In genomic region chr20:17498181-17498580, GRCh38 we compare ENCODE assay signal across 17 cellular contexts. TPM values are rescaled to one million over a fixed set of nuclear protein-coding genes. Genes with fewer than 3 reads are reported as not detected.
DNase-seq lines count a peak whose midpoint lies in the region; ATAC-seq and TF ChIP-seq lines count a peak whose summit lies in the region.
"Had no signal": no experiment of that assay in that cellular context is flagged by ENCODE, and none has a peak within 500 bp of the region (broad histone marks: within the 10 kb centered on the region; RNA-seq: fewer than 3 reads in every experiment).

No MANE protein-coding gene starts in this region.

- TF ChIP-seq CTCF in Panc1 (IDR thresholded peaks at IDR 0.05): no peak
- no peak for TF ChIP-seq CTCF in type B pancreatic cell (conservative IDR thresholded peaks at IDR 0.05)
- no peak for TF ChIP-seq CTCF in activated CD8-positive, alpha-beta T cell treated with anti-CD3 and anti-CD28 coated beads for 36 hours (IDR thresholded peaks at IDR 0.05)
- no peak for TF ChIP-seq CTCF in esophagus squamous epithelium (IDR thresholded peaks at IDR 0.05)

- H3K36me3 ChIP-seq in Panc1 (ENCODE audit: control insufficient read depth, insufficient read depth, low read length) (no peaks in the 10 kb centered on the region), esophagus squamous epithelium (no peaks in the 10 kb centered on the region)

- H3K4me1 Mint-ChIP-seq in type B pancreatic cell (ENCODE audit: unreplicated experiment): no peaks in the 10 kb centered on the region
- no peaks in the 10 kb centered on the region for H3K4me1 Mint-ChIP-seq in activated CD8-positive, alpha-beta T cell treated with anti-CD3 and anti-CD28 coated beads for 36 hours (ENCODE audit: low read depth)

- H3K27ac Mint-ChIP-seq in type B pancreatic cell: no peak overlapping the region
- H3K27ac Mint-ChIP-seq in activated CD8-positive, alpha-beta T cell treated with anti-CD3 and anti-CD28 coated beads for 36 hours: no peak overlapping the region

- H3K4me3 Mint-ChIP-seq in type B pancreatic cell: no peak overlapping the region
- no peak overlapping the region for H3K4me3 Mint-ChIP-seq in activated CD8-positive, alpha-beta T cell treated with anti-CD3 and anti-CD28 coated beads for 36 hours

- H3K27me3 ChIP-seq in Panc1 (ENCODE audit: control insufficient read depth, insufficient read depth, low read length): no peaks in the 10 kb centered on the region
- no peaks in the 10 kb centered on the region for H3K27me3 ChIP-seq in esophagus squamous epithelium
- H3K27me3 ChIP-seq: hepatocyte had no signal

- H3K9me3 ChIP-seq in Panc1 (ENCODE audit: control insufficient read depth, insufficient read depth, low read depth, low read length) (no peaks in the 10 kb centered on the region), esophagus squamous epithelium (no peaks in the 10 kb centered on the region)

- peak; percentile 37 for DNase-seq in activated effector memory CD4-positive, alpha-beta T cell treated with anti-CD3 and anti-CD28 coated beads, Interleukin-2, amount 50 U/mL, for 16 hours
- no peak for DNase-seq in activated effector memory CD4-positive, alpha-beta T cell treated with Interleukin-2 at 50 U/mL for 16 hours
- DNase-seq in Panc1 (ENCODE audit: low read depth, low spot score) (no peak), inferior parietal cortex (ENCODE audit: extremely low spot score) (peak; percentile 7), type B pancreatic cell (ENCODE audit: extremely low spot score, unreplicated experiment) (peak; percentile 34), AG08396 (ENCODE audit: low spot score) (no peak), esophagus squamous epithelium (lab: John Stamatoyannopoulos, UW) (no peak)
- DNase-seq in activated CD8-positive, alpha-beta T cell treated with anti-CD3 and anti-CD28 coated beads for 36 hours: no peak
- DNase-seq: amniotic stem cell; C1 segment of cervical spinal cord; effector memory CD4-positive, alpha-beta T cell; NCI-H1694; NCI-H524 treated with DMSO at 0.1 percent for 48 hours; OCI-M1; stimulated activated CD4-positive, alpha-beta T cell treated with anti-CD3 and anti-CD28 coated beads, Interleukin-12 subunit alpha, Interleukin-12 subunit beta, amount 100 ng/mL, for 4 hours had no signal

- WGBS in esophagus squamous epithelium, 2 donors: 45 to 74% methylated on average over 3 to 5 of the region's 5 CpGs

- POLR2A ChIA-PET in Panc1 (lab: Charles Lee): no interaction called here
- POLR2A ChIA-PET in activated CD8-positive, alpha-beta T cell treated with anti-CD3 and anti-CD28 coated beads for 36 hours (lab: Charles Lee): interaction anchor here (0.6 kb wide), 1 partner anchor 315 kb away, joined by 3 read pairs; no protein-coding TSS in a partner anchor

- in situ Hi-C loops in Panc1 (cut with HindIII; ENCODE audit: low pct_unique_long_range_greater_than_20kb, low sequenced_read_pairs): no loop called here

- H3K4me1 ChIP-seq in Panc1 (ENCODE audit: control insufficient read depth, insufficient read depth, low read length) (no peaks in the 10 kb centered on the region), esophagus squamous epithelium (peaks cover 0 to 5% (median 0%) of the 10 kb centered on the region in 3 donors)

- intact Hi-C loops in Panc1 (cut with micrococcal nuclease; ENCODE audit: unreplicated experiment) (no loop called here), esophagus squamous epithelium (cut with DNase I) (no loop called here)
- intact Hi-C loops in activated CD8-positive, alpha-beta T cell treated with anti-CD3 and anti-CD28 coated beads for 36 hours (cut with micrococcal nuclease): no loop called here

- CTCF ChIA-PET in Panc1 (lab: Charles Lee): no interaction called here
- CTCF ChIA-PET in activated CD8-positive, alpha-beta T cell treated with anti-CD3 and anti-CD28 coated beads for 36 hours (lab: Charles Lee): interaction anchor here (1.2 kb wide), 1 partner anchor 400 kb away, joined by 5 read pairs; no protein-coding TSS in a partner anchor

- H3K27ac ChIP-seq in Panc1 (ENCODE audit: low read length) (no peak overlapping the region), esophagus squamous epithelium (no peak overlapping the region)
- H3K27ac ChIP-seq: hepatocyte had no signal

- no peaks in the 10 kb centered on the region for H3K27me3 Mint-ChIP-seq in type B pancreatic cell
- H3K27me3 Mint-ChIP-seq in activated CD8-positive, alpha-beta T cell treated with anti-CD3 and anti-CD28 coated beads for 36 hours: no peaks in the 10 kb centered on the region

- ATAC-seq in Panc1: peak; percentile 61
- no peak for ATAC-seq in activated CD8-positive, alpha-beta T cell treated with anti-CD3 and anti-CD28 coated beads for 36 hours
- ATAC-seq: activated CD4-positive, CD25-positive, alpha-beta regulatory T cell treated with anti-CD3 and anti-CD28 coated beads, Interleukin-2, amount 50 U/mL, for 24 hours had no signal

- no TSS peak for BruUV-seq in Panc1 (replicated peaks; lab: Mats Ljungman, UMichigan)

- H3K9me3 Mint-ChIP-seq in type B pancreatic cell: no peaks in the 10 kb centered on the region
- no peaks in the 10 kb centered on the region for H3K9me3 Mint-ChIP-seq in activated CD8-positive, alpha-beta T cell treated with anti-CD3 and anti-CD28 coated beads for 36 hours

- no peaks in the 10 kb centered on the region for H3K36me3 Mint-ChIP-seq in type B pancreatic cell
- no peaks in the 10 kb centered on the region for H3K36me3 Mint-ChIP-seq in activated CD8-positive, alpha-beta T cell treated with anti-CD3 and anti-CD28 coated beads for 36 hours (ENCODE audit: low read depth)

- no peak overlapping the region for H3K4me3 ChIP-seq in Panc1 (ENCODE audit: low read depth in 2 of 2, low read length in 2 of 2)
- H3K4me3 ChIP-seq in esophagus squamous epithelium: no peak overlapping the region
- H3K4me3 ChIP-seq: hepatocyte had no signal

- TF ChIP-seq POLR2A in esophagus squamous epithelium (IDR thresholded peaks at IDR 0.05): no peak

RNA-seq across cellular contexts. Expression of gene BFSP1, which starts 33.0 kb away (rescaled TPM):
- total RNA-seq in Panc1 (2021; ENCODE audit: unreplicated experiment) (6.9 TPM), type B pancreatic cell (ENCODE audit: low replicate concordance) (1.8 and 1.9 TPM in 2 replicates), esophagus squamous epithelium (1 to 10 TPM in 2 of 4 donors, under 1 TPM in 2; 0.56 to 1.3 (median 1.00) TPM)
- polyA plus RNA-seq in Panc1 (2012; ENCODE audit: insufficient read length): 5.2 TPM
- under 1 TPM; 0.18 TPM for total RNA-seq in activated CD8-positive, alpha-beta T cell treated with anti-CD3 and anti-CD28 coated beads for 36 hours

Comparison
In these comparisons a context has a peak if more than half of its experiments do, and no peak if none do; other contexts are left out.
1. DNase-seq: peak in activated effector memory CD4-positive, alpha-beta T cell treated with anti-CD3 and anti-CD28 coated beads, Interleukin-2, amount 50 U/mL, for 16 hours (single experiment), inferior parietal cortex (single experiment) and type B pancreatic cell (single experiment); none in activated effector memory CD4-positive, alpha-beta T cell treated with Interleukin-2 at 50 U/mL for 16 hours (single experiment), Panc1 (single experiment), activated CD8-positive, alpha-beta T cell treated with anti-CD3 and anti-CD28 coated beads for 36 hours (single experiment), AG08396 (single experiment) and esophagus squamous epithelium (single experiment).